ENCODE assay signal across 9 cellular contexts in the genomic region with DNA sequence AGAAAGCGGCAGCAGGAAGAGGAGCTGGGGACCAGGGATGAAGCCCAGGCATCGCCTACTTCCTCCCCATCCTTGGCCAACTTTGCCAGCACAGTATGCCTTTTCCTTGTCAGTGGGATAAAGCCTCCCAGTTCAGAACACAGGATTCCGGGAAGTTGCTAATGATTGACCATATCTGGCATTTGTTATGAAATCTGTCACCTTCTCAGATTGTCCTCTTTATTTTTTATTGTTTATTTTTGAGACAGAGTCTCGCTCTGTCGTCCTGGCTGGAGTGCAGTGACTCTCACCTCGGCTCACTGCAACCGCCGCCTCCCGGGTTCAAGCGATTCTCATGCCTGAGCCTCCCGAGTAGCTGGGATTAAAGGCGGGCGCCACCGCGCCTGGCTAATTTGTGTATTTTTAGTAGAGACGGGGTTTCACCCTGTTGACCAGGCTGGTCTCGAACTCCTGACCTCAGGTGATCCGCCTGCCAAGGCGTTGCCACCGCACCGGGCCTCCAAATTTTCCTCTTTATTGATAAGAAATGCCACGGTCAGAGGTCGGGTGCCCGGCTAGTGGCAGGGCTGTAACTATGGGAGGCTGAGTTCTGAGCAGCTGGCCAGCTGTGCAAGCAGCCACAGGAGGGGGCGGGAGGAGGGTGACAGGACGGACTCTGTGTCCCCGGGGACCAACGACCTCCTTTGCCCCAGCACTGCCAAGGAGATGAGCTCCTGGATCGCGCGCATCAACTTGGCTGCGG. TPM values are rescaled to one million over a fixed set of nuclear protein-coding genes. Genes with fewer than 3 reads are reported as not detected.
A peak's percentile ranks its signal among the peaks of the same experiment; 100 is the strongest.
DNase-seq lines count a peak whose midpoint lies in the region; ATAC-seq and TF ChIP-seq lines count a peak whose summit lies in the region.
"Had no signal": no experiment of that assay in that cellular context is flagged by ENCODE, and none has a peak within 500 bp of the region (broad histone marks: within the 10 kb centered on the region; RNA-seq: fewer than 3 reads in every experiment).

No MANE protein-coding gene starts in this region.

- no TSS peak for BruUV-seq in Panc1 (replicated peaks; lab: Mats Ljungman, UMichigan)

- peak overlapping the region; percentile 89 for H3K4me2 ChIP-seq in trophoblast cell (ENCODE audit: low read length)

- H2BK12ac ChIP-seq in trophoblast cell (ENCODE audit: low read length), result peak overlapping the region; percentile 53

- CTCF ChIA-PET in Panc1 (lab: Charles Lee), result interaction anchor here (0.6 to 3.0 kb wide), 8 partner anchors 12 to 139 kb away, joined by 3 to 34 read pairs (median 5); a partner anchor contains a TSS

- TF ChIP-seq CTCF in C4-2B (conservative IDR thresholded peaks at IDR 0.05) (no peak), Panc1 (IDR thresholded peaks at IDR 0.05) (no peak), foreskin fibroblast (IDR thresholded peaks at IDR 0.05; ENCODE audit: low read depth, low read length) (no peak)

- POLR2A ChIA-PET in Panc1 (lab: Charles Lee), result interaction anchor here (0.6 kb wide), 2 partner anchors 51 to 61 kb away, joined by 3 to 4 read pairs; no protein-coding TSS in a partner anchor

- H3K36me3 ChIP-seq in Panc1 (ENCODE audit: control insufficient read depth, insufficient read depth, low read length) (no peaks in the 10 kb centered on the region), trophoblast cell (ENCODE audit: control insufficient read depth in 1 of 2, insufficient read depth in 2 of 2, low read length in 2 of 2) (peaks cover 23 to 30% of the 10 kb centered on the region in 2 experiments)

- H3K9me3 ChIP-seq in Panc1 (ENCODE audit: control insufficient read depth, insufficient read depth, low read depth, low read length), result no peaks in the 10 kb centered on the region
- peaks cover 4% of the 10 kb centered on the region for H3K9me3 ChIP-seq in trophoblast cell (ENCODE audit: insufficient read depth, low read depth, low read length)

- H3K79me1 ChIP-seq in trophoblast cell (ENCODE audit: low read length), result peaks cover 6% of the 10 kb centered on the region

- no peak overlapping the region for H3K23ac ChIP-seq in trophoblast cell (ENCODE audit: low read length)

- H3K27ac ChIP-seq in C4-2B (peak overlapping the region; percentile 33; the same call in 1 of the 2 replicates), Panc1 (ENCODE audit: low read length) (no peak overlapping the region), trophoblast cell (ENCODE audit: low read depth, low read length) (peak overlapping the region; percentile 74)

- H4K8ac ChIP-seq in trophoblast cell (ENCODE audit: low read depth, low read length), result peak overlapping the region; percentile 75

- H3K18ac ChIP-seq in trophoblast cell (ENCODE audit: low read length), result peak overlapping the region; percentile 52

- no peak overlapping the region for H2AK5ac ChIP-seq in trophoblast cell (ENCODE audit: low read length)

- no peak overlapping the region for H3K4ac ChIP-seq in trophoblast cell (ENCODE audit: low read depth, low read length)

- intact Hi-C loops in Panc1 (cut with micrococcal nuclease; ENCODE audit: unreplicated experiment), result no loop called here

- peaks cover 5% of the 10 kb centered on the region for H3K79me2 ChIP-seq in trophoblast cell (ENCODE audit: control insufficient read depth, insufficient read depth, low read length, poor library complexity)

- no CpG with 5 or more reads among the region's 32 CpGs for WGBS in trophoblast cell (ENCODE audit: extremely low coverage, insufficient coverage, insufficient read length)

- in situ Hi-C loops in Panc1 (cut with HindIII; ENCODE audit: low pct_unique_long_range_greater_than_20kb, low sequenced_read_pairs), result no loop called here

- H2AFZ ChIP-seq in trophoblast cell (ENCODE audit: insufficient read depth, low read length, poor library complexity), result peak overlapping the region; percentile 87

- peak overlapping the region; percentile 73 for H3K14ac ChIP-seq in trophoblast cell (ENCODE audit: low read length)

- no peak overlapping the region for H2BK5ac ChIP-seq in trophoblast cell (ENCODE audit: low read depth, low read length, poor library complexity)

- peak overlapping the region; percentile 58 for H4K91ac ChIP-seq in trophoblast cell (ENCODE audit: low read depth, low read length)

- H2BK120ac ChIP-seq in trophoblast cell (ENCODE audit: insufficient read depth, low read length, poor library complexity), result peak overlapping the region; percentile 26

- H3K4me1 ChIP-seq in Panc1 (ENCODE audit: control insufficient read depth, insufficient read depth, low read length) (no peaks in the 10 kb centered on the region; the same call in 1 of the 2 replicates), trophoblast cell (ENCODE audit: control insufficient read depth in 1 of 2, insufficient read depth in 2 of 2, low read length in 2 of 2) (peaks cover 3% of the 10 kb centered on the region in 2 experiments)

- H3K27me3 ChIP-seq in Panc1 (ENCODE audit: control insufficient read depth, insufficient read depth, low read length), result no peaks in the 10 kb centered on the region
- H3K27me3 ChIP-seq in trophoblast cell (ENCODE audit: insufficient read depth, low read length), result no peaks in the 10 kb centered on the region

- H3K4me3 ChIP-seq in Panc1 (ENCODE audit: low read depth in 2 of 2, low read length in 2 of 2) (peak overlapping the region; percentile 74 to 75), foreskin fibroblast (ENCODE audit: low read depth in 1 of 2, low read length in 2 of 2) (peak overlapping the region; percentile 62 to 85), trophoblast cell (ENCODE audit: low read depth, low read length) (peak overlapping the region; percentile 76)

- peak; percentile 50 for ATAC-seq in Panc1

- DNase-seq in Panc1 (ENCODE audit: low read depth, low spot score) (no peak), foreskin fibroblast (no peak), trophoblast cell (no peak), T-helper 2 cell (no peak), NCI-H2171 (lab: John Stamatoyannopoulos, UW) (no peak), NCI-H1105 treated with DMSO at 0.1 percent for 48 hours (lab: John Stamatoyannopoulos, UW) (no peak), NCI-H1417 treated with DMSO at 0.1 percent for 48 hours (lab: John Stamatoyannopoulos, UW) (no peak)

- H3K9ac ChIP-seq in trophoblast cell (ENCODE audit: low read length), result no peak overlapping the region

- H4K12ac ChIP-seq in trophoblast cell (ENCODE audit: low read depth, low read length), result peak overlapping the region; percentile 81

RNA-seq across cellular contexts. Expression of a gene that starts 24.4 kb away (rescaled TPM):
- 3.6 TPM for total RNA-seq in Panc1 (2021; ENCODE audit: unreplicated experiment)
- 2.0 TPM for polyA plus RNA-seq in Panc1 (2012; ENCODE audit: insufficient read length)
- polyA plus RNA-seq in trophoblast cell (2013), result 18.6 and 18.8 TPM in 2 replicates
- total RNA-seq: G401 had no signal
